In genomic region chr6:83220121-83220520, GRCh38 we compare ENCODE assay signal across 29 cellular contexts.
"Had no signal": no experiment of that assay in that cellular context is flagged by ENCODE, and none has a peak within 500 bp of the region (broad histone marks: within the 10 kb centered on the region; RNA-seq: fewer than 3 reads in every experiment).

No MANE protein-coding gene starts in this region.

- DNase-seq: heart right ventricle; islet precursor cell; kidney glomerular epithelial cell; left colon; left lung; lower lobe of right lung; mammary epithelial cell; midbrain; mucosa of descending colon; naive thymus-derived CD4-positive, alpha-beta T cell; ovary; right lobe of liver; stimulated activated CD4-positive, alpha-beta T cell treated with anti-CD3 and anti-CD28 coated beads, Interleukin-1b, Interleukin-23, amount 100 ng/mL, for 48 hours; stimulated activated CD4-positive, alpha-beta T cell treated with anti-CD3 and anti-CD28 coated beads, Interleukin-2, amount 100 ng/mL, for 48 hours; stimulated activated CD4-positive, alpha-beta T cell treated with anti-CD3 and anti-CD28 coated beads, Interleukin-4, amount 100 ng/mL, for 4 hours; stimulated activated CD8-positive, alpha-beta memory T cell treated with anti-CD3 and anti-CD28 coated beads, Interleukin-4, amount 100 ng/mL, for 48 hours; stimulated activated naive B cell treated with anti-CD40 and anti-IgM and Interleukin-4, amounts not matched to agents 10 μg/mL and 1 μg/mL and 100 μg/mL, for 72 hours; stimulated activated naive CD8-positive, alpha-beta T cell treated with anti-CD3 and anti-CD28 coated beads, Interleukin-15, Interleukin-2, amounts not matched to agents 100 U/mL and 50 U/mL, for 24 hours; stomach; testis; thyroid gland; transverse colon; upper lobe of right lung had no signal

- H3K27ac Mint-ChIP-seq: naive thymus-derived CD4-positive, alpha-beta T cell; natural killer cell treated with Interleukin-12 subunit alpha and Interleukin-12 subunit beta and Interleukin-15 and Interleukin-18, amount 100 ng/mL, for 72 hours; progenitor cell of endocrine pancreas; stimulated activated naive B cell treated with anti-CD40 and anti-IgM and Interleukin-4, amounts not matched to agents 10 μg/mL and 1 μg/mL and 100 μg/mL, for 72 hours had no signal

- H3K27me3 Mint-ChIP-seq: progenitor cell of endocrine pancreas had no signal

- H3K4me2 ChIP-seq: hepatocyte, smooth muscle cell had no signal

- H3K4me3 Mint-ChIP-seq: naive thymus-derived CD4-positive, alpha-beta T cell; natural killer cell treated with Interleukin-12 subunit alpha and Interleukin-12 subunit beta and Interleukin-15 and Interleukin-18, amount 100 ng/mL, for 72 hours; stimulated activated naive B cell treated with anti-CD40 and anti-IgM and Interleukin-4, amounts not matched to agents 10 μg/mL and 1 μg/mL and 100 μg/mL, for 72 hours had no signal

- ATAC-seq: heart right ventricle; left colon; left lung; lower lobe of right lung; mucosa of descending colon; naive thymus-derived CD4-positive, alpha-beta T cell; natural killer cell treated with Interleukin-12 subunit alpha and Interleukin-12 subunit beta and Interleukin-15 and Interleukin-18, amount 100 ng/mL, for 72 hours; right lobe of liver; stimulated activated naive B cell treated with anti-CD40 and anti-IgM and Interleukin-4, amounts not matched to agents 10 μg/mL and 1 μg/mL and 100 μg/mL, for 72 hours; stimulated activated naive CD8-positive, alpha-beta T cell treated with anti-CD3 and anti-CD28 coated beads, Interleukin-15, Interleukin-2, amounts not matched to agents 100 U/mL and 50 U/mL, for 24 hours; upper lobe of right lung had no signal

- H3K27ac ChIP-seq: heart right ventricle, hepatocyte, left lung, lower lobe of right lung, ovary, right atrium auricular region, right lobe of liver, stomach, testis, thyroid gland, transverse colon, upper lobe of right lung had no signal

- FAIRE-seq: urothelium cell line had no signal

- H3K79me2 ChIP-seq: hepatocyte had no signal

- H3K4me1 Mint-ChIP-seq: naive thymus-derived CD4-positive, alpha-beta T cell; stimulated activated naive B cell treated with anti-CD40 and anti-IgM and Interleukin-4, amounts not matched to agents 10 μg/mL and 1 μg/mL and 100 μg/mL, for 72 hours had no signal

- H3K36me3 ChIP-seq: left lung, lower lobe of right lung, ovary, right atrium auricular region, right lobe of liver, thyroid gland, transverse colon, upper lobe of right lung had no signal

- H3K9me3 Mint-ChIP-seq: naive thymus-derived CD4-positive, alpha-beta T cell; natural killer cell treated with Interleukin-12 subunit alpha and Interleukin-12 subunit beta and Interleukin-15 and Interleukin-18, amount 100 ng/mL, for 72 hours; stimulated activated naive B cell treated with anti-CD40 and anti-IgM and Interleukin-4, amounts not matched to agents 10 μg/mL and 1 μg/mL and 100 μg/mL, for 72 hours had no signal

- H3K36me3 Mint-ChIP-seq: naive thymus-derived CD4-positive, alpha-beta T cell; natural killer cell treated with Interleukin-12 subunit alpha and Interleukin-12 subunit beta and Interleukin-15 and Interleukin-18, amount 100 ng/mL, for 72 hours; stimulated activated naive B cell treated with anti-CD40 and anti-IgM and Interleukin-4, amounts not matched to agents 10 μg/mL and 1 μg/mL and 100 μg/mL, for 72 hours had no signal

- H3K27me3 ChIP-seq: heart right ventricle, hepatocyte, left lung, ovary, right atrium auricular region, right lobe of liver, stomach, testis, thyroid gland, transverse colon, upper lobe of right lung had no signal

- H3K9me3 ChIP-seq: heart right ventricle, left lung, lower lobe of right lung, mucosa of descending colon, ovary, right atrium auricular region, right lobe of liver, stomach, testis, thyroid gland, transverse colon, upper lobe of right lung had no signal

- H3K4me1 ChIP-seq: left lung, lower lobe of right lung, right lobe of liver, testis, thyroid gland, transverse colon, upper lobe of right lung had no signal

- H3K4me3 ChIP-seq: heart right ventricle, hepatocyte, left lung, lower lobe of right lung, mucosa of descending colon, ovary, right atrium auricular region, right lobe of liver, smooth muscle cell, stomach, testis, thyroid gland, transverse colon, upper lobe of right lung had no signal

- H2AFZ ChIP-seq: hepatocyte had no signal
